ENCODE assay signal across 2 cellular contexts in genomic region chr1:153568367-153569099, GRCh38.
TF ChIP-seq lines count a peak whose summit lies in the region.

No MANE protein-coding gene starts in this region.

TF ChIP-seq in GM12891, 5 proteins besides CTCF, POLR2A, EP300 and RAD21:
- TF ChIP-seq PAX5 (IDR thresholded peaks at IDR 0.05; ENCODE audit: insufficient read depth, low read length, severe bottlenecking) (no peak), SPI1 (IDR thresholded peaks at IDR 0.05; ENCODE audit: low read depth, low read length) (no peak), POU2F2 (IDR thresholded peaks at IDR 0.05; ENCODE audit: low read depth, low read length) (no peak), TAF1 (IDR thresholded peaks at IDR 0.05; ENCODE audit: low read depth, low read length) (no peak), POLR2AphosphoS5 (IDR thresholded peaks at IDR 0.05; ENCODE audit: low read depth, low read length) (no peak)

TF ChIP-seq in GM12878, 131 proteins besides CTCF, POLR2A, EP300 and RAD21:
- no peak for TF ChIP-seq SUZ12 (IDR thresholded peaks at IDR 0.05; ENCODE audit: unreplicated experiment)
- TF ChIP-seq IKZF1 (conservative IDR thresholded peaks at IDR 0.05), result peak; percentile 83
- TF ChIP-seq MAX (IDR thresholded peaks at IDR 0.05; ENCODE audit: low read depth, low read length), result no peak
- peak; percentile 20; the same call in 1 of the 2 replicates for TF ChIP-seq PKNOX1 (IDR thresholded peaks at IDR 0.05)
- TF ChIP-seq RB1 (IDR thresholded peaks at IDR 0.05; ENCODE audit: borderline replicate concordance), result peak; percentile 51; the same call in 1 of the 2 replicates
- TF ChIP-seq WRNIP1 (IDR thresholded peaks at IDR 0.05; ENCODE audit: borderline replicate concordance, low read depth, low read length), result 0 out of 2 replicates have a peak, but pooled peaks have one; percentile 76
- TF ChIP-seq YY1 (IDR thresholded peaks at IDR 0.05; ENCODE audit: low read depth, low read length), result peak; percentile 79
- peak; percentile 48 for TF ChIP-seq MEF2B (IDR thresholded peaks at IDR 0.05; ENCODE audit: partially characterized antibody, poor library complexity, severe bottlenecking)
- 0 out of 2 replicates have a peak, but pooled peaks have one; percentile 48 for TF ChIP-seq CREB1 (IDR thresholded peaks at IDR 0.05; ENCODE audit: low read depth)
- 0 out of 2 replicates have a peak, but pooled peaks have one; percentile 19 for TF ChIP-seq NKRF (conservative IDR thresholded peaks at IDR 0.05)
- TF ChIP-seq, protein P1, sequence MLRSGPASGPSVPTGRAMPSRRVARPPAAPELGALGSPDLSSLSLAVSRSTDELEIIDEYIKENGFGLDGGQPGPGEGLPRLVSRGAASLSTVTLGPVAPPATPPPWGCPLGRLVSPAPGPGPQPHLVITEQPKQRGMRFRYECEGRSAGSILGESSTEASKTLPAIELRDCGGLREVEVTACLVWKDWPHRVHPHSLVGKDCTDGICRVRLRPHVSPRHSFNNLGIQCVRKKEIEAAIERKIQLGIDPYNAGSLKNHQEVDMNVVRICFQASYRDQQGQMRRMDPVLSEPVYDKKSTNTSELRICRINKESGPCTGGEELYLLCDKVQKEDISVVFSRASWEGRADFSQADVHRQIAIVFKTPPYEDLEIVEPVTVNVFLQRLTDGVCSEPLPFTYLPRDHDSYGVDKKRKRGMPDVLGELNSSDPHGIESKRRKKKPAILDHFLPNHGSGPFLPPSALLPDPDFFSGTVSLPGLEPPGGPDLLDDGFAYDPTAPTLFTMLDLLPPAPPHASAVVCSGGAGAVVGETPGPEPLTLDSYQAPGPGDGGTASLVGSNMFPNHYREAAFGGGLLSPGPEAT (IDR thresholded peaks at IDR 0.05; ENCODE audit: low read depth), result peak; percentile 51; the same call in 1 of the 2 replicates
- peak; percentile 62 for TF ChIP-seq NBN (IDR thresholded peaks at IDR 0.05)
- 0 out of 2 replicates have a peak, but pooled peaks have one; percentile 15 for TF ChIP-seq RUNX3 (IDR thresholded peaks at IDR 0.05; ENCODE audit: low read length)
- TF ChIP-seq CBX5 (IDR thresholded peaks at IDR 0.05; ENCODE audit: low read depth), result no peak
- peak; percentile 34; the same call in 1 of the 2 replicates for TF ChIP-seq IRF4 (IDR thresholded peaks at IDR 0.05; ENCODE audit: low read depth, low read length)
- 0 out of 4 replicates have a peak, but pooled peaks of 1 of the 2 experiments have one; percentile 17 for TF ChIP-seq BHLHE40 (IDR thresholded peaks at IDR 0.05; ENCODE audit: borderline replicate concordance in 1 of 2, low read depth in 2 of 2, low read length in 1 of 2)
- peak; percentile 99 for TF ChIP-seq SMC3 (IDR thresholded peaks at IDR 0.05; ENCODE audit: borderline replicate concordance, low read length)
- peak; percentile 42 to 54 for TF ChIP-seq IKZF2 (IDR thresholded peaks at IDR 0.05)
- TF ChIP-seq ZNF207 (IDR thresholded peaks at IDR 0.05; ENCODE audit: borderline replicate concordance), result peak; percentile 69; the same call in 1 of the 2 replicates
- no peak for TF ChIP-seq HDAC6 (IDR thresholded peaks at IDR 0.05; ENCODE audit: unreplicated experiment)
- TF ChIP-seq MTA3 (IDR thresholded peaks at IDR 0.05; ENCODE audit: borderline replicate concordance, low read length), result no peak
- TF ChIP-seq SIX5 (IDR thresholded peaks at IDR 0.05; ENCODE audit: low read depth, low read length, severe bottlenecking), result no peak
- no peak for TF ChIP-seq ASH2L (IDR thresholded peaks at IDR 0.05; ENCODE audit: borderline replicate concordance, low read depth)
- peak; percentile 50; the same call in 1 of the 2 replicates for TF ChIP-seq TCF3 (IDR thresholded peaks at IDR 0.05; ENCODE audit: borderline replicate concordance, insufficient read depth, low read depth, low read length)
- TF ChIP-seq EED (IDR thresholded peaks at IDR 0.05; ENCODE audit: low read depth), result peak; percentile 42; the same call in 1 of the 2 replicates
- TF ChIP-seq CREM (IDR thresholded peaks at IDR 0.05; ENCODE audit: low read depth), result peak; percentile 51; the same call in 1 of the 2 replicates
- no peak for TF ChIP-seq CHD2 (IDR thresholded peaks at IDR 0.05; ENCODE audit: borderline replicate concordance, low read depth, low read length)
